In genomic region chr2:40300391-40300790, GRCh38 we compare ENCODE assay signal across 16 cellular contexts.
DNase-seq lines count a peak whose midpoint lies in the region; ATAC-seq and TF ChIP-seq lines count a peak whose summit lies in the region.
"Had no signal": no experiment of that assay in that cellular context is flagged by ENCODE, and none has a peak within 500 bp of the region (broad histone marks: within the 10 kb centered on the region; RNA-seq: fewer than 3 reads in every experiment).

No MANE protein-coding gene starts in this region.

- H2AFZ ChIP-seq in IMR-90 (replicated peaks; ENCODE audit: low read length, poor library complexity), result no peak overlapping the region
- H2AFZ ChIP-seq: PC-9 had no signal

- H3K4me1 Mint-ChIP-seq in endodermal cell (peaks cover 5% of the 10 kb centered on the region), nephron progenitor cell (peaks cover 23% of the 10 kb centered on the region)
- H3K4me1 Mint-ChIP-seq in activated naive CD4-positive, alpha-beta T cell treated with anti-CD3 and anti-CD28 coated beads, Interleukin-2, amount 10 ng/mL, durations not matched to agents 7 days and 5 days, result no peaks in the 10 kb centered on the region

- H3K36me3 Mint-ChIP-seq in endodermal cell (ENCODE audit: low read depth) (no peaks in the 10 kb centered on the region), nephron progenitor cell (ENCODE audit: low read depth) (no peaks in the 10 kb centered on the region)
- no peaks in the 10 kb centered on the region for H3K36me3 Mint-ChIP-seq in activated naive CD4-positive, alpha-beta T cell treated with anti-CD3 and anti-CD28 coated beads, Interleukin-2, amount 10 ng/mL, durations not matched to agents 7 days and 5 days

- peak overlapping the region; percentile 12; the same call in 1 of the 2 replicates for H2AK5ac ChIP-seq in IMR-90 (ENCODE audit: low read depth, low read length)

- no peak overlapping the region for H2AK9ac ChIP-seq in IMR-90 (replicated peaks; ENCODE audit: low read depth, low read length, poor library complexity)

- no peak for TF ChIP-seq POLR2A in IMR-90 (IDR thresholded peaks at IDR 0.05; ENCODE audit: low read depth, low read length)

- peak; percentile 24 for DNase-seq in EL
- DNase-seq in IMR-90, result no peak
- DNase-seq in endodermal cell, result no peak
- DNase-seq in nephron progenitor cell, result no peak
- DNase-seq in activated naive CD4-positive, alpha-beta T cell treated with anti-CD3 and anti-CD28 coated beads, Interleukin-2, amount 10 ng/mL, durations not matched to agents 7 days and 5 days, result no peak
- no peak for DNase-seq in activated T-cell treated with anti-CD3 and anti-CD28 coated beads for 4 hours
- DNase-seq: CD4-positive, alpha-beta T cell; DMS53; NCI-H1048; NCI-H1436; NCI-H1930; NCI-H226; NCI-H524 treated with DMSO at 0.1 percent for 48 hours; PC-9 had no signal

- H2BK15ac ChIP-seq in IMR-90 (ENCODE audit: low read depth, low read length), result no peak overlapping the region

- BruUV-seq in IMR-90 (replicated peaks; lab: Mats Ljungman, UMichigan), result no TSS peak

- H2BK5ac ChIP-seq in IMR-90 (ENCODE audit: low read depth, low read length, poor library complexity, severe bottlenecking), result no peak overlapping the region

- H3K9me3 Mint-ChIP-seq in endodermal cell (no peaks in the 10 kb centered on the region), nephron progenitor cell (no peaks in the 10 kb centered on the region)
- no peaks in the 10 kb centered on the region for H3K9me3 Mint-ChIP-seq in activated naive CD4-positive, alpha-beta T cell treated with anti-CD3 and anti-CD28 coated beads, Interleukin-2, amount 10 ng/mL, durations not matched to agents 7 days and 5 days
- H3K9me3 Mint-ChIP-seq: CD4-positive, alpha-beta T cell had no signal

- H3K9me1 ChIP-seq in IMR-90 (ENCODE audit: insufficient read depth, low read length), result no peaks in the 10 kb centered on the region; the same call in 1 of the 2 replicates

- H3K18ac ChIP-seq in IMR-90 (ENCODE audit: low read depth, low read length), result no peak overlapping the region

- ATAC-seq in IMR-90 (ENCODE audit: low read depth) (no peak), HG02970 (IDR thresholded peaks at IDR 0.05; ENCODE audit: low FRiP score, unreplicated experiment) (no peak)
- ATAC-seq: A549 had no signal

- no peaks in the 10 kb centered on the region; the same call in 1 of the 2 replicates for H4K20me1 ChIP-seq in IMR-90 (ENCODE audit: insufficient read depth, low read length)

- 0 out of 2 replicates have a peak overlapping the region, but pooled peaks have one; percentile 4 for H3K14ac ChIP-seq in IMR-90 (replicated peaks; ENCODE audit: low read depth, low read length)

- intact Hi-C loops in IMR-90 (cut with micrococcal nuclease), result no loop called here

- H3K4me3 Mint-ChIP-seq in endodermal cell, result no peak overlapping the region
- no peak overlapping the region for H3K4me3 Mint-ChIP-seq in nephron progenitor cell
- no peak overlapping the region for H3K4me3 Mint-ChIP-seq in activated naive CD4-positive, alpha-beta T cell treated with anti-CD3 and anti-CD28 coated beads, Interleukin-2, amount 10 ng/mL, durations not matched to agents 7 days and 5 days
- H3K4me3 Mint-ChIP-seq: CD4-positive, alpha-beta T cell had no signal

- H4K91ac ChIP-seq in IMR-90 (ENCODE audit: insufficient read depth, low read depth, low read length), result no peak overlapping the region

- no peak overlapping the region for H2BK120ac ChIP-seq in IMR-90 (ENCODE audit: low read depth, low read length)

- no peak for TF ChIP-seq RAD21 in IMR-90 (IDR thresholded peaks at IDR 0.05; ENCODE audit: low read length)

- dilution Hi-C loops in IMR-90 (cut with HindIII; ENCODE audit: low sequenced_read_pairs, unreplicated experiment), result no loop called here

- H3K27me3 Mint-ChIP-seq in endodermal cell (ENCODE audit: insufficient read depth), result no peaks in the 10 kb centered on the region
- H3K27me3 Mint-ChIP-seq in nephron progenitor cell (ENCODE audit: low read depth, poor library complexity), result peaks cover 3% of the 10 kb centered on the region
- H3K27me3 Mint-ChIP-seq in activated naive CD4-positive, alpha-beta T cell treated with anti-CD3 and anti-CD28 coated beads, Interleukin-2, amount 10 ng/mL, durations not matched to agents 7 days and 5 days, result no peaks in the 10 kb centered on the region
- H3K27me3 Mint-ChIP-seq: CD4-positive, alpha-beta T cell had no signal

- H3K4me3 ChIP-seq in IMR-90 (ENCODE audit: insufficient read depth, low read depth, low read length) (no peak overlapping the region), endodermal cell (ENCODE audit: low read length) (no peak overlapping the region)
- H3K4me3 ChIP-seq: A549, PC-9 had no signal

- no peak overlapping the region for H4K8ac ChIP-seq in IMR-90 (ENCODE audit: low read depth in 2 of 2, low read length in 2 of 2)

- CTCF ChIA-PET in IMR-90 (lab: Yijun Ruan, JAX), result interaction anchor here (0.7 kb wide), 1 partner anchor 495 kb away, joined by 4 read pairs; no protein-coding TSS in a partner anchor
- CTCF ChIA-PET in activated naive CD4-positive, alpha-beta T cell treated with anti-CD3 and anti-CD28 coated beads, Interleukin-2, amount 10 ng/mL, durations not matched to agents 7 days and 5 days (lab: Charles Lee), result no interaction called here

- no peak overlapping the region for H3K56ac ChIP-seq in IMR-90 (ENCODE audit: extremely low read depth, insufficient read depth, low read length)

- H3K23ac ChIP-seq in IMR-90 (ENCODE audit: low read depth, low read length), result no peak overlapping the region

- no peak overlapping the region for H2BK20ac ChIP-seq in IMR-90 (ENCODE audit: low read depth, low read length)

- no peaks in the 10 kb centered on the region for H3K27me3 ChIP-seq in IMR-90 (ENCODE audit: control insufficient read depth, insufficient read depth, low read length)
- H3K27me3 ChIP-seq in endodermal cell (ENCODE audit: control insufficient read depth, insufficient read depth, low read length, poor library complexity, severe bottlenecking), result no peaks in the 10 kb centered on the region

- no peaks in the 10 kb centered on the region for H3K9me3 ChIP-seq in IMR-90 (ENCODE audit: control insufficient read depth, insufficient read depth, low read length)
- no peaks in the 10 kb centered on the region for H3K9me3 ChIP-seq in endodermal cell (ENCODE audit: control insufficient read depth, low read length)
- H3K9me3 ChIP-seq: A549 had no signal

- H3K27ac Mint-ChIP-seq in endodermal cell, result peak overlapping the region; percentile 19
- H3K27ac Mint-ChIP-seq in nephron progenitor cell, result peak overlapping the region; percentile 70
- H3K27ac Mint-ChIP-seq in activated naive CD4-positive, alpha-beta T cell treated with anti-CD3 and anti-CD28 coated beads, Interleukin-2, amount 10 ng/mL, durations not matched to agents 7 days and 5 days, result no peak overlapping the region
- H3K27ac Mint-ChIP-seq: CD4-positive, alpha-beta T cell had no signal

- no peak overlapping the region for H3K4ac ChIP-seq in IMR-90 (ENCODE audit: low read depth, low read length)

- H3K9ac ChIP-seq in IMR-90 (ENCODE audit: low read depth, low read length), result no peak overlapping the region
- H3K9ac ChIP-seq in endodermal cell (ENCODE audit: extremely low read depth, low read length, poor library complexity, severe bottlenecking), result no peak overlapping the region

- peaks cover 4 to 20% of the 10 kb centered on the region in 2 experiments; a peak in 2 of 4 replicates for H3K79me1 ChIP-seq in IMR-90 (ENCODE audit: low read depth in 1 of 2, low read length in 2 of 2)

- POLR2A ChIA-PET in IMR-90 (lab: Charles Lee; ENCODE audit: unreplicated experiment), result no interaction called here

- H3K27ac ChIP-seq in IMR-90 (ENCODE audit: insufficient read depth, low read length), result no peak overlapping the region
- H3K27ac ChIP-seq in endodermal cell (ENCODE audit: low read depth, low read length), result no peak overlapping the region
- H3K27ac ChIP-seq: A549, PC-9 had no signal

- no peak overlapping the region for H3K4me2 ChIP-seq in IMR-90 (ENCODE audit: low read depth, low read length)
- H3K4me2 ChIP-seq: A549, PC-9 had no signal

- H3K36me3 ChIP-seq in IMR-90 (ENCODE audit: control insufficient read depth, insufficient read depth, low read length) (no peaks in the 10 kb centered on the region), endodermal cell (ENCODE audit: control insufficient read depth, insufficient read depth, low read length) (no peaks in the 10 kb centered on the region)

- 67% methylated on average over 3 of the region's 6 CpGs; no CpG with 5 or more reads in 1 of the 2 experiments for WGBS in IMR-90 (ENCODE audit: extremely low coverage in 2 of 2, insufficient read length in 1 of 2), 2 experiments
- 71 to 77% methylated on average over 4 to 6 of the region's 6 CpGs for WGBS in endodermal cell (ENCODE audit: insufficient coverage in 1 of 2, insufficient read length in 1 of 2), 2 experiments

- in situ Hi-C loops in IMR-90 (cut with MboI; ENCODE audit: low sequenced_read_pairs), result no loop called here

- no peak overlapping the region for H4K5ac ChIP-seq in IMR-90 (ENCODE audit: low read depth, low read length)

- H3K4me1 ChIP-seq in IMR-90 (ENCODE audit: control insufficient read depth, insufficient read depth, low read length), result no peaks in the 10 kb centered on the region; the same call in 1 of the 2 replicates
- no peaks in the 10 kb centered on the region for H3K4me1 ChIP-seq in endodermal cell (ENCODE audit: control insufficient read depth, insufficient read depth, low read length)
- H3K4me1 ChIP-seq: A549 had no signal

- TF ChIP-seq CTCF in IMR-90 (conservative IDR thresholded peaks at IDR 0.05; ENCODE audit: low read depth, low read length) (no peak), endodermal cell (conservative IDR thresholded peaks at IDR 0.05) (no peak), nephron progenitor cell (IDR thresholded peaks at IDR 0.05) (no peak)

TF ChIP-seq in IMR-90, 13 proteins besides CTCF, POLR2A, EP300 and RAD21 (continues in another document):
- TF ChIP-seq RFX5 (IDR thresholded peaks at IDR 0.05; ENCODE audit: low read depth, low read length) (no peak), USF2 (IDR thresholded peaks at IDR 0.05; ENCODE audit: low read depth, low read length) (no peak), NFE2L2 (IDR thresholded peaks at IDR 0.05; ENCODE audit: low read depth, low read length) (no peak), RCOR1 (IDR thresholded peaks at IDR 0.05; ENCODE audit: insufficient replicate concordance, low read length) (no peak), MXI1 (IDR thresholded peaks at IDR 0.05; ENCODE audit: borderline replicate concordance, low read depth, low read length) (no peak), MAFK (IDR thresholded peaks at IDR 0.05; ENCODE audit: low read depth, low read length) (no peak), BHLHE40 (IDR thresholded peaks at IDR 0.05; ENCODE audit: low read depth, low read length) (no peak), FOS (IDR thresholded peaks at IDR 0.05; ENCODE audit: low read depth, low read length) (no peak)
